Comparison of ENCODE assay signal across 1 cellular context in genomic region chr21:46667735-46668380, GRCh38.
TF ChIP-seq lines count a peak whose summit lies in the region.

No MANE protein-coding gene starts in this region.

TF ChIP-seq in HepG2, 621 proteins besides CTCF, POLR2A, EP300 and RAD21 (continued from another document):
- TF ChIP-seq, protein P1, sequence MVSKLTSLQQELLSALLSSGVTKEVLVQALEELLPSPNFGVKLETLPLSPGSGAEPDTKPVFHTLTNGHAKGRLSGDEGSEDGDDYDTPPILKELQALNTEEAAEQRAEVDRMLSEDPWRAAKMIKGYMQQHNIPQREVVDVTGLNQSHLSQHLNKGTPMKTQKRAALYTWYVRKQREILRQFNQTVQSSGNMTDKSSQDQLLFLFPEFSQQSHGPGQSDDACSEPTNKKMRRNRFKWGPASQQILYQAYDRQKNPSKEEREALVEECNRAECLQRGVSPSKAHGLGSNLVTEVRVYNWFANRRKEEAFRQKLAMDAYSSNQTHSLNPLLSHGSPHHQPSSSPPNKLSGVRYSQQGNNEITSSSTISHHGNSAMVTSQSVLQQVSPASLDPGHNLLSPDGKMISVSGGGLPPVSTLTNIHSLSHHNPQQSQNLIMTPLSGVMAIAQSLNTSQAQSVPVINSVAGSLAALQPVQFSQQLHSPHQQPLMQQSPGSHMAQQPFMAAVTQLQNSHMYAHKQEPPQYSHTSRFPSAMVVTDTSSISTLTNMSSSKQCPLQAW (CRISPR knock-in tag; IDR thresholded peaks at IDR 0.05) = peak; percentile 63; the same call in 1 of the 2 replicates
- TF ChIP-seq, protein P2, sequence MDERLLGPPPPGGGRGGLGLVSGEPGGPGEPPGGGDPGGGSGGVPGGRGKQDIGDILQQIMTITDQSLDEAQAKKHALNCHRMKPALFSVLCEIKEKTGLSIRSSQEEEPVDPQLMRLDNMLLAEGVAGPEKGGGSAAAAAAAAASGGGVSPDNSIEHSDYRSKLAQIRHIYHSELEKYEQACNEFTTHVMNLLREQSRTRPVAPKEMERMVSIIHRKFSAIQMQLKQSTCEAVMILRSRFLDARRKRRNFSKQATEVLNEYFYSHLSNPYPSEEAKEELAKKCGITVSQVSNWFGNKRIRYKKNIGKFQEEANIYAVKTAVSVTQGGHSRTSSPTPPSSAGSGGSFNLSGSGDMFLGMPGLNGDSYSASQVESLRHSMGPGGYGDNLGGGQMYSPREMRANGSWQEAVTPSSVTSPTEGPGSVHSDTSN (CRISPR knock-in tag; IDR thresholded peaks at IDR 0.05) = no peak
- no peak for TF ChIP-seq CAMTA2 (CRISPR knock-in tag; IDR thresholded peaks at IDR 0.05; ENCODE audit: borderline replicate concordance)
- TF ChIP-seq DMAP1 (CRISPR knock-in tag; IDR thresholded peaks at IDR 0.05) = peak; percentile 30; the same call in 1 of the 2 replicates
- TF ChIP-seq SOX6 (IDR thresholded peaks at IDR 0.05) = no peak
- peak; percentile 30; the same call in 1 of the 2 replicates for TF ChIP-seq SOX6 (CRISPR knock-in tag; IDR thresholded peaks at IDR 0.05)
